Comparison of ENCODE assay signal across 7 cellular contexts in genomic region chr2:98729652-98730051, GRCh38. TPM values are rescaled to one million over a fixed set of nuclear protein-coding genes. Genes with fewer than 3 reads are reported as not detected.
A peak's percentile ranks its signal among the peaks of the same experiment; 100 is the strongest.
DNase-seq lines count a peak whose midpoint lies in the region; ATAC-seq, FAIRE-seq and TF ChIP-seq lines count a peak whose summit lies in the region.

No MANE protein-coding gene starts in this region.

- H3K4me1 ChIP-seq in HUES64 (ENCODE audit: insufficient read depth, low read length) (peaks cover 12% of the 10 kb centered on the region), iPS-15b (ENCODE audit: control insufficient read depth, insufficient read depth, low read length) (peaks cover 8% of the 10 kb centered on the region)

- no peaks in the 10 kb centered on the region for H3K36me3 Mint-ChIP-seq in WTC11
- no peaks in the 10 kb centered on the region for H3K36me3 Mint-ChIP-seq in stimulated activated memory B cell treated with anti-CD40 and anti-IgM and Interleukin-4, amounts not matched to agents 10 μg/mL and 1 μg/mL and 100 μg/mL, for 72 hours

- H3K9ac ChIP-seq in HUES64 (ENCODE audit: low read depth, low read length) (no peak overlapping the region), iPS-15b (ENCODE audit: low read depth, low read length) (no peak overlapping the region)

- H3K27ac ChIP-seq in HUES64 (ENCODE audit: low read depth, low read length), result no peak overlapping the region

- peaks cover 28% of the 10 kb centered on the region for H3K4me1 Mint-ChIP-seq in WTC11
- H3K4me1 Mint-ChIP-seq in stimulated activated memory B cell treated with anti-CD40 and anti-IgM and Interleukin-4, amounts not matched to agents 10 μg/mL and 1 μg/mL and 100 μg/mL, for 72 hours, result peaks cover 54% of the 10 kb centered on the region

- peaks cover 3% of the 10 kb centered on the region; the same call in 1 of the 2 replicates for H3K9me3 Mint-ChIP-seq in WTC11
- H3K9me3 Mint-ChIP-seq in stimulated activated memory B cell treated with anti-CD40 and anti-IgM and Interleukin-4, amounts not matched to agents 10 μg/mL and 1 μg/mL and 100 μg/mL, for 72 hours, result no peaks in the 10 kb centered on the region

- no peak for FAIRE-seq in RCC 7860 (lab: Jason Lieb, UNC)

- peak overlapping the region; percentile 65 for H3K4me3 Mint-ChIP-seq in WTC11
- H3K4me3 Mint-ChIP-seq in stimulated activated memory B cell treated with anti-CD40 and anti-IgM and Interleukin-4, amounts not matched to agents 10 μg/mL and 1 μg/mL and 100 μg/mL, for 72 hours, result peak overlapping the region; percentile 77

- H3K36me3 ChIP-seq in HUES64 (ENCODE audit: insufficient read depth, low read length) (no peaks in the 10 kb centered on the region), iPS-15b (ENCODE audit: control insufficient read depth, insufficient read depth, low read length) (no peaks in the 10 kb centered on the region)

- H3K4me3 ChIP-seq in HUES64 (ENCODE audit: low read length), result peak overlapping the region; percentile 59
- peak overlapping the region; percentile 63 for H3K4me3 ChIP-seq in iPS-15b (ENCODE audit: low read depth, low read length)

- no peak for TF ChIP-seq CTCF in WTC11 (IDR thresholded peaks at IDR 0.05)

- peaks cover 61% of the 10 kb centered on the region for H3K27me3 Mint-ChIP-seq in WTC11 (ENCODE audit: low read depth)
- H3K27me3 Mint-ChIP-seq in stimulated activated memory B cell treated with anti-CD40 and anti-IgM and Interleukin-4, amounts not matched to agents 10 μg/mL and 1 μg/mL and 100 μg/mL, for 72 hours, result no peaks in the 10 kb centered on the region

- POLR2A ChIA-PET in WTC11 (lab: Charles Lee), result no interaction called here

- CTCF ChIA-PET in WTC11 (lab: Charles Lee), result interaction anchor here (1.2 to 2.9 kb wide), 2 partner anchors 21 to 81 kb away, joined by 4 to 15 read pairs; no protein-coding TSS in a partner anchor

- H3K9me3 ChIP-seq in HUES64 (ENCODE audit: insufficient read depth, low read depth, low read length) (no peaks in the 10 kb centered on the region), iPS-15b (ENCODE audit: control insufficient read depth, insufficient read depth, low read length) (no peaks in the 10 kb centered on the region)

- peaks cover 65% of the 10 kb centered on the region for H3K27me3 ChIP-seq in HUES64 (ENCODE audit: insufficient read depth, low read length)
- peaks cover 30% of the 10 kb centered on the region for H3K27me3 ChIP-seq in iPS-15b (ENCODE audit: control insufficient read depth, insufficient read depth, low read length)

- no peak overlapping the region for H3K27ac Mint-ChIP-seq in WTC11
- peak overlapping the region; percentile 48 for H3K27ac Mint-ChIP-seq in stimulated activated memory B cell treated with anti-CD40 and anti-IgM and Interleukin-4, amounts not matched to agents 10 μg/mL and 1 μg/mL and 100 μg/mL, for 72 hours

- DNase-seq in WTC11 (ENCODE audit: low spot score), result no peak
- DNase-seq in RCC 7860 (ENCODE audit: low spot score), result no peak
- no peak for DNase-seq in amniotic stem cell (lab: John Stamatoyannopoulos, UW)

- 81% methylated on average over 10 of the region's 10 CpGs for WGBS in HUES64

- no peak for ATAC-seq in WTC11
- no peak for ATAC-seq in stimulated activated memory B cell treated with anti-CD40 and anti-IgM and Interleukin-4, amounts not matched to agents 10 μg/mL and 1 μg/mL and 100 μg/mL, for 72 hours
- no peak for ATAC-seq in GM18868 (IDR thresholded peaks at IDR 0.05; ENCODE audit: unreplicated experiment)

TF ChIP-seq in WTC11, 78 proteins besides CTCF, POLR2A, EP300 and RAD21:
- TF ChIP-seq SMAD4 (CRISPR knock-in tag; IDR thresholded peaks at IDR 0.05) (no peak), E2F5 (CRISPR knock-in tag; IDR thresholded peaks at IDR 0.05) (no peak), ZNF219 (CRISPR knock-in tag; IDR thresholded peaks at IDR 0.05; ENCODE audit: borderline replicate concordance) (no peak), ATF6 (CRISPR knock-in tag; IDR thresholded peaks at IDR 0.05) (no peak), TCF7 (CRISPR knock-in tag; IDR thresholded peaks at IDR 0.05; ENCODE audit: low read depth) (no peak), ATF2 (CRISPR knock-in tag; IDR thresholded peaks at IDR 0.05; ENCODE audit: borderline replicate concordance, low read depth) (no peak)
- TF ChIP-seq, protein P1, sequence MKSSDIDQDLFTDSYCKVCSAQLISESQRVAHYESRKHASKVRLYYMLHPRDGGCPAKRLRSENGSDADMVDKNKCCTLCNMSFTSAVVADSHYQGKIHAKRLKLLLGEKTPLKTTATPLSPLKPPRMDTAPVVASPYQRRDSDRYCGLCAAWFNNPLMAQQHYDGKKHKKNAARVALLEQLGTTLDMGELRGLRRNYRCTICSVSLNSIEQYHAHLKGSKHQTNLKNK (CRISPR knock-in tag; IDR thresholded peaks at IDR 0.05), result no peak
- TF ChIP-seq, protein P2, sequence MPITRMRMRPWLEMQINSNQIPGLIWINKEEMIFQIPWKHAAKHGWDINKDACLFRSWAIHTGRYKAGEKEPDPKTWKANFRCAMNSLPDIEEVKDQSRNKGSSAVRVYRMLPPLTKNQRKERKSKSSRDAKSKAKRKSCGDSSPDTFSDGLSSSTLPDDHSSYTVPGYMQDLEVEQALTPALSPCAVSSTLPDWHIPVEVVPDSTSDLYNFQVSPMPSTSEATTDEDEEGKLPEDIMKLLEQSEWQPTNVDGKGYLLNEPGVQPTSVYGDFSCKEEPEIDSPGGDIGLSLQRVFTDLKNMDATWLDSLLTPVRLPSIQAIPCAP (CRISPR knock-in tag; IDR thresholded peaks at IDR 0.05), result no peak

RNA-seq across cellular contexts. Expression of gene MGAT4A, which starts 1.3 kb away (rescaled TPM):
- polyA plus RNA-seq in HUES64 (2013, experiment 1 of 2), result 2.0 TPM
- 3.3 TPM for polyA plus RNA-seq in HUES64 (2013, experiment 2 of 2)
- total RNA-seq in WTC11 (2021), result 6.2 to 7.7 TPM (median 6.7 TPM) in 3 replicates
